In genomic region chr16:57479043-57479421, GRCh38 we compare ENCODE assay signal across 1 cellular context.
TF ChIP-seq lines count a peak whose summit lies in the region.

No MANE protein-coding gene starts in this region.

TF ChIP-seq in H1, 55 proteins besides CTCF, POLR2A, EP300 and RAD21:
- TF ChIP-seq SP1 (IDR thresholded peaks at IDR 0.05; ENCODE audit: low read depth, low read length) (no peak), JUN (IDR thresholded peaks at IDR 0.05; ENCODE audit: low read depth, low read length) (no peak), SIX5 (IDR thresholded peaks at IDR 0.05; ENCODE audit: low read depth, low read length) (no peak), MAFK (IDR thresholded peaks at IDR 0.05; ENCODE audit: low read depth, low read length) (no peak), EGR1 (IDR thresholded peaks at IDR 0.05; ENCODE audit: borderline replicate concordance, low read depth, low read length) (no peak), CTBP2 (IDR thresholded peaks at IDR 0.05; ENCODE audit: borderline replicate concordance, insufficient read depth, insufficient read length, low read length) (peak; percentile 0), GTF2F1 (IDR thresholded peaks at IDR 0.05; ENCODE audit: borderline replicate concordance, low read depth, low read length) (no peak), MAX (IDR thresholded peaks at IDR 0.05) (peak; percentile 78), RXRA (IDR thresholded peaks at IDR 0.05; ENCODE audit: insufficient read depth, low read depth, low read length) (no peak), PHF8 (conservative IDR thresholded peaks at IDR 0.05; ENCODE audit: low read depth, low read length) (no peak), SP4 (IDR thresholded peaks at IDR 0.05; ENCODE audit: low read length) (no peak)
